Comparison of ENCODE assay signal across 13 cellular contexts in genomic region chr18:23617412-23618009, GRCh38. TPM values are rescaled to one million over a fixed set of nuclear protein-coding genes. Genes with fewer than 3 reads are reported as not detected.
DNase-seq lines count a peak whose midpoint lies in the region; ATAC-seq, FAIRE-seq and TF ChIP-seq lines count a peak whose summit lies in the region.
"Had no signal": no experiment of that assay in that cellular context is flagged by ENCODE, and none has a peak within 500 bp of the region (broad histone marks: within the 10 kb centered on the region; RNA-seq: fewer than 3 reads in every experiment).

No MANE protein-coding gene starts in this region.

- TF ChIP-seq EP300 in suprapubic skin (IDR thresholded peaks at IDR 0.05), result no peak

- TF ChIP-seq CTCF in GM06990 (IDR thresholded peaks at IDR 0.05; ENCODE audit: insufficient read depth, low read length, poor library complexity, severe bottlenecking), result no peak
- no peak for TF ChIP-seq CTCF in epithelial cell of proximal tubule (conservative IDR thresholded peaks at IDR 0.05; ENCODE audit: low read depth, low read length)
- TF ChIP-seq CTCF in suprapubic skin (IDR thresholded peaks at IDR 0.05), result no peak

- H3K4me1 Mint-ChIP-seq in activated T-cell treated with anti-CD3 and anti-CD28 coated beads, Interleukin-2, amount 50 U/mL, for 72 hours (ENCODE audit: low read depth), result peaks cover 5% of the 10 kb centered on the region

- H3K9me3 ChIP-seq in suprapubic skin, result no peaks in the 10 kb centered on the region

- FAIRE-seq in HTR-8/SVneo (lab: Jason Lieb, UNC), result no peak
- FAIRE-seq: H54 had no signal

- DNase-seq in GM06990 (ENCODE audit: extremely low read depth, insufficient read length) (peak; percentile 53), epithelial cell of proximal tubule (ENCODE audit: low read depth) (peak; percentile 88), NCI-H774 (lab: John Stamatoyannopoulos, UW) (no peak), suprapubic skin (ENCODE audit: low spot score in 2 of 2) (no peak), HTR-8/SVneo (ENCODE audit: insufficient read length, low spot score) (no peak)
- DNase-seq in activated T-cell treated with anti-CD3 and anti-CD28 coated beads, Interleukin-2, amount 50 U/mL, for 72 hours, result no peak
- DNase-seq: cortex of kidney; stimulated activated CD8-positive, alpha-beta memory T cell treated with anti-CD3 and anti-CD28 coated beads, Interleukin-4, amount 100 ng/mL, for 48 hours had no signal

- peaks cover 48% of the 10 kb centered on the region for H3K27me3 Mint-ChIP-seq in activated T-cell treated with anti-CD3 and anti-CD28 coated beads, Interleukin-2, amount 50 U/mL, for 72 hours (ENCODE audit: low read depth)

- H3K27me3 ChIP-seq in GM06990 (replicated peaks; ENCODE audit: control insufficient read depth, insufficient read depth, low read length), result no peaks in the 10 kb centered on the region
- peaks cover 22% of the 10 kb centered on the region for H3K27me3 ChIP-seq in suprapubic skin

- H3K4me3 Mint-ChIP-seq in activated T-cell treated with anti-CD3 and anti-CD28 coated beads, Interleukin-2, amount 50 U/mL, for 72 hours, result no peak overlapping the region

- no peaks in the 10 kb centered on the region for H3K9me3 Mint-ChIP-seq in activated T-cell treated with anti-CD3 and anti-CD28 coated beads, Interleukin-2, amount 50 U/mL, for 72 hours

- no peak for TF ChIP-seq POLR2A in suprapubic skin (IDR thresholded peaks at IDR 0.05)

- H3K36me3 Mint-ChIP-seq in activated T-cell treated with anti-CD3 and anti-CD28 coated beads, Interleukin-2, amount 50 U/mL, for 72 hours (ENCODE audit: insufficient read depth in 2 of 2), result no peaks in the 10 kb centered on the region

- no peaks in the 10 kb centered on the region for H3K36me3 ChIP-seq in GM06990 (ENCODE audit: control insufficient read depth, insufficient read depth, low read length)
- H3K36me3 ChIP-seq in suprapubic skin, result no peaks in the 10 kb centered on the region

- ATAC-seq in GM19372 (IDR thresholded peaks at IDR 0.05; ENCODE audit: low read depth, unreplicated experiment) (peak; percentile 47), HG02981 (IDR thresholded peaks at IDR 0.05; ENCODE audit: unreplicated experiment) (peak; percentile 54)
- no peak for ATAC-seq in activated T-cell treated with anti-CD3 and anti-CD28 coated beads, Interleukin-2, amount 50 U/mL, for 72 hours (replicated peaks in 1 of 2)
- ATAC-seq: Right ventricle myocardium inferior had no signal

- no peak overlapping the region for H3K27ac ChIP-seq in suprapubic skin
- H3K27ac ChIP-seq: skin epidermis had no signal

- 76% methylated on average over 4 of the region's 4 CpGs for WGBS in suprapubic skin

- H3K27ac Mint-ChIP-seq in activated T-cell treated with anti-CD3 and anti-CD28 coated beads, Interleukin-2, amount 50 U/mL, for 72 hours, result no peak overlapping the region

- peaks cover 15% of the 10 kb centered on the region for H3K4me1 ChIP-seq in suprapubic skin

- peak overlapping the region; percentile 15; the same call in 1 of the 2 replicates for H3K4me3 ChIP-seq in GM06990 (replicated peaks; ENCODE audit: low read depth, low read length)
- H3K4me3 ChIP-seq in epithelial cell of proximal tubule (ENCODE audit: low read depth, low read length), result no peak overlapping the region
- no peak overlapping the region for H3K4me3 ChIP-seq in suprapubic skin
- H3K4me3 ChIP-seq: skin epidermis had no signal

RNA-seq across cellular contexts. Expression of gene NPC1, which starts 31.2 kb away (rescaled TPM):
- total RNA-seq in epithelial cell of proximal tubule, result 54.8 and 69.5 TPM in 2 replicates
- total RNA-seq in activated T-cell treated with anti-CD3 and anti-CD28 coated beads, Interleukin-2, amount 50 U/mL, for 72 hours, result 10 to 100 TPM; 29.3 to 32.4 TPM
- 100 to 1,000 TPM in 1 of 4 donors, 10 to 100 TPM in 3; 73.5 to 132 (median 90.3) TPM for total RNA-seq in suprapubic skin

RNA-seq across cellular contexts. Expression of gene ANKRD29, which starts 45.2 kb away (rescaled TPM):
- total RNA-seq in epithelial cell of proximal tubule (1.2 and 2.7 TPM in 2 replicates), suprapubic skin (1 to 10 TPM; 1.5 to 9.9 (median 6.2) TPM)
- total RNA-seq in activated T-cell treated with anti-CD3 and anti-CD28 coated beads, Interleukin-2, amount 50 U/mL, for 72 hours, result not detected

Comparison
In these comparisons a context has a peak if more than half of its experiments do, and no peak if none do; other contexts are left out.
1. DNase-seq: peak in GM06990 (single experiment) and epithelial cell of proximal tubule (single experiment); none in activated T-cell treated with anti-CD3 and anti-CD28 coated beads, Interleukin-2, amount 50 U/mL, for 72 hours (0 of 2), NCI-H774 (single experiment), suprapubic skin (0 of 2) and HTR-8/SVneo (single experiment).
2. ATAC-seq: peak in GM19372 (single experiment) and HG02981 (single experiment); none in activated T-cell treated with anti-CD3 and anti-CD28 coated beads, Interleukin-2, amount 50 U/mL, for 72 hours (0 of 2).